ENCODE assay signal across 17 cellular contexts in the genomic region with DNA sequence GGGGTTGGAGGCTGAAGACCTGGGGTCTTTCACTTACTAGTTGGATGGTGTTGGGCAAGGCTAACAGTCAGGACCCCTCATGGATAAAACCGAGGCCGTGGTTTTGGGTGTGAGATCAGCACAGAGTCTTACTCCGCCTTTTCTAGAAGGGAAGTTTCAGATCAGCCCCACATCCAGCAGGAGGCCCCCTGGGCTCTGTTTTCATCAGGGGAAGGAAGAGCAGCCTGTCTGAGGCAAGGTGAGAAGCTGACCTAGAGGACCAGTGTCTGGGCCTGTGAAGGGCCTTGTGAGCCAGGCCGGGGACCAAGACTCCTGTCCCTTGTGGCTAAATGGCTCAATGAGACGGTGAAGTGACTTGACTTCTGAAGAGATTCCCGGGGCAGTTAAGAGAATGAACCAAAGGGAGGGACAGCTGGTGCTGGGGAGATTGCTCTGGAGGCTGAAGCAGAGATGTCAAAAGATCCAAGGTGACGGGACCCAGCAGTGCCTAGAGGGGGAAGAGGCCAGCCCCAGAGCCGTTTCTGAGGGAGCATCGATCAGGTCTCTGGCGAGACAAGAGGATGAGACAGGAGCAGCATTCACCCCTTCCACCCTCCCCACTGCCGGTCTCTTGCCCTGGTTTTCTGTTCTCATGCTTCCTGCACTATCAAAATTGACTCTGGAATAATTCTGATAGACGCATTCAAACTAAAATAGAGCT. TPM values are rescaled to one million over a fixed set of nuclear protein-coding genes. Genes with fewer than 3 reads are reported as not detected.
A peak's percentile ranks its signal among the peaks of the same experiment; 100 is the strongest.
DNase-seq lines count a peak whose midpoint lies in the region; ATAC-seq and TF ChIP-seq lines count a peak whose summit lies in the region.
"Had no signal": no experiment of that assay in that cellular context is flagged by ENCODE, and none has a peak within 500 bp of the region (broad histone marks: within the 10 kb centered on the region; RNA-seq: fewer than 3 reads in every experiment).

No MANE protein-coding gene starts in this region.

- peak; percentile 12 for DNase-seq in D341Med (ENCODE audit: low spot score)
- no peak for DNase-seq in WTC11 (ENCODE audit: low spot score)
- DNase-seq in glutamatergic neuron, result no peak
- DNase-seq in osteoblast (ENCODE audit: insufficient read length, low spot score, missing footprints), result peak; percentile 55
- no peak for DNase-seq in AG20443 (ENCODE audit: low spot score)
- DNase-seq in dermis blood vessel endothelial cell, result no peak
- DNase-seq in AG08395 (ENCODE audit: low spot score), result no peak
- DNase-seq: CD4-positive, alpha-beta memory T cell; GF-D8; KBM-7; NCI-H1048; NCI-H226; NCI-H526 treated with DMSO at 0.1 percent for 48 hours; NK-92 treated with Interleukin-12 subunit alpha and Interleukin-12 subunit beta, amount 100 ng/mL, for 24 hours had no signal

- H3K4me3 ChIP-seq in osteoblast (ENCODE audit: insufficient read depth, low read length), result no peak overlapping the region

- H4K20me1 ChIP-seq in osteoblast (ENCODE audit: insufficient read depth, low read length), result peaks cover 16% of the 10 kb centered on the region

- POLR2A ChIA-PET in WTC11 (lab: Charles Lee), result interaction anchor here (1.3 kb wide), 1 partner anchor 9 kb away, joined by 3 read pairs; no protein-coding TSS in a partner anchor

- CTCF ChIA-PET in WTC11 (lab: Charles Lee), result no interaction called here

- H3K27ac Mint-ChIP-seq in WTC11 (peak overlapping the region; percentile 66), glutamatergic neuron (ENCODE audit: unreplicated experiment) (peak overlapping the region; percentile 74)

- H3K4me1 Mint-ChIP-seq in WTC11 (peaks cover 7% of the 10 kb centered on the region), glutamatergic neuron (ENCODE audit: low read depth, unreplicated experiment) (peaks cover 32% of the 10 kb centered on the region)

- no peak overlapping the region for H3K4me2 ChIP-seq in osteoblast (ENCODE audit: insufficient read depth, low read length)

- H3K27ac ChIP-seq in osteoblast (ENCODE audit: low read depth, low read length), result no peak overlapping the region
- H3K27ac ChIP-seq: HL-60, RWPE1 had no signal

- H3K9me3 Mint-ChIP-seq in WTC11 (no peaks in the 10 kb centered on the region), glutamatergic neuron (ENCODE audit: unreplicated experiment) (peaks cover 6% of the 10 kb centered on the region)
- H3K9me3 Mint-ChIP-seq: CD4-positive, alpha-beta memory T cell had no signal

- peaks cover 4% of the 10 kb centered on the region for H3K4me1 ChIP-seq in osteoblast (ENCODE audit: insufficient read depth, low read length)

- no peaks in the 10 kb centered on the region for H3K9me3 ChIP-seq in osteoblast (ENCODE audit: low read depth, low read length)

- no peaks in the 10 kb centered on the region for H3K79me2 ChIP-seq in osteoblast (ENCODE audit: insufficient read depth, low read length)

- H3K36me3 Mint-ChIP-seq in WTC11 (peaks cover 34% of the 10 kb centered on the region), glutamatergic neuron (ENCODE audit: unreplicated experiment) (no peaks in the 10 kb centered on the region)
- H3K36me3 Mint-ChIP-seq: CD4-positive, alpha-beta memory T cell had no signal

- no peaks in the 10 kb centered on the region for H3K27me3 Mint-ChIP-seq in WTC11 (ENCODE audit: low read depth)
- peaks cover 16% of the 10 kb centered on the region for H3K27me3 Mint-ChIP-seq in glutamatergic neuron (ENCODE audit: unreplicated experiment)

- H3K27me3 ChIP-seq in osteoblast (ENCODE audit: insufficient read depth, low read length), result no peaks in the 10 kb centered on the region

- TF ChIP-seq CTCF in WTC11 (IDR thresholded peaks at IDR 0.05), result no peak
- no peak for TF ChIP-seq CTCF in glutamatergic neuron (IDR thresholded peaks at IDR 0.05; ENCODE audit: partially characterized antibody, unreplicated experiment)
- TF ChIP-seq CTCF in osteoblast (IDR thresholded peaks at IDR 0.05; ENCODE audit: extremely low read depth, low read depth, low read length), result no peak

- no peak overlapping the region for H3K4me3 Mint-ChIP-seq in WTC11
- peak overlapping the region; percentile 19 for H3K4me3 Mint-ChIP-seq in glutamatergic neuron (ENCODE audit: unreplicated experiment)
- H3K4me3 Mint-ChIP-seq: CD4-positive, alpha-beta memory T cell had no signal

- H3K36me3 ChIP-seq in osteoblast (ENCODE audit: insufficient read depth, low read length), result peaks cover 48% of the 10 kb centered on the region

- ATAC-seq in WTC11 (no peak), SK-N-SH treated with all-trans-retinoic acid at 6 μM for 48 hours (no peak)

- H2AFZ ChIP-seq in osteoblast (ENCODE audit: low read length), result no peak overlapping the region

TF ChIP-seq in WTC11, 78 proteins besides CTCF, POLR2A, EP300 and RAD21 (continues in another document):
- TF ChIP-seq NR2C2 (CRISPR knock-in tag; IDR thresholded peaks at IDR 0.05), result no peak
- TF ChIP-seq, protein P1, sequence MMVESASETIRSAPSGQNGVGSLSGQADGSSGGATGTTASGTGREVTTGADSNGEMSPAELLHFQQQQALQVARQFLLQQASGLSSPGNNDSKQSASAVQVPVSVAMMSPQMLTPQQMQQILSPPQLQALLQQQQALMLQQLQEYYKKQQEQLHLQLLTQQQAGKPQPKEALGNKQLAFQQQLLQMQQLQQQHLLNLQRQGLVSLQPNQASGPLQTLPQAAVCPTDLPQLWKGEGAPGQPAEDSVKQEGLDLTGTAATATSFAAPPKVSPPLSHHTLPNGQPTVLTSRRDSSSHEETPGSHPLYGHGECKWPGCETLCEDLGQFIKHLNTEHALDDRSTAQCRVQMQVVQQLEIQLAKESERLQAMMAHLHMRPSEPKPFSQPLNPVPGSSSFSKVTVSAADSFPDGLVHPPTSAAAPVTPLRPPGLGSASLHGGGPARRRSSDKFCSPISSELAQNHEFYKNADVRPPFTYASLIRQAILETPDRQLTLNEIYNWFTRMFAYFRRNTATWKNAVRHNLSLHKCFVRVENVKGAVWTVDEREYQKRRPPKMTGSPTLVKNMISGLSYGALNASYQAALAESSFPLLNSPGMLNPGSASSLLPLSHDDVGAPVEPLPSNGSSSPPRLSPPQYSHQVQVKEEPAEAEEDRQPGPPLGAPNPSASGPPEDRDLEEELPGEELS (CRISPR knock-in tag; IDR thresholded peaks at IDR 0.05), result no peak
- TF ChIP-seq, protein P2, sequence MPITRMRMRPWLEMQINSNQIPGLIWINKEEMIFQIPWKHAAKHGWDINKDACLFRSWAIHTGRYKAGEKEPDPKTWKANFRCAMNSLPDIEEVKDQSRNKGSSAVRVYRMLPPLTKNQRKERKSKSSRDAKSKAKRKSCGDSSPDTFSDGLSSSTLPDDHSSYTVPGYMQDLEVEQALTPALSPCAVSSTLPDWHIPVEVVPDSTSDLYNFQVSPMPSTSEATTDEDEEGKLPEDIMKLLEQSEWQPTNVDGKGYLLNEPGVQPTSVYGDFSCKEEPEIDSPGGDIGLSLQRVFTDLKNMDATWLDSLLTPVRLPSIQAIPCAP (CRISPR knock-in tag; IDR thresholded peaks at IDR 0.05), result no peak
- no peak for TF ChIP-seq HMGA2 (CRISPR knock-in tag; IDR thresholded peaks at IDR 0.05)
- TF ChIP-seq SP1 (CRISPR knock-in tag; conservative IDR thresholded peaks at IDR 0.05), result no peak

TF ChIP-seq in SK-N-SH treated with all-trans-retinoic acid at 6 μM for 48 hours, 23 proteins besides CTCF, POLR2A, EP300 and RAD21:
- TF ChIP-seq, protein P3, sequence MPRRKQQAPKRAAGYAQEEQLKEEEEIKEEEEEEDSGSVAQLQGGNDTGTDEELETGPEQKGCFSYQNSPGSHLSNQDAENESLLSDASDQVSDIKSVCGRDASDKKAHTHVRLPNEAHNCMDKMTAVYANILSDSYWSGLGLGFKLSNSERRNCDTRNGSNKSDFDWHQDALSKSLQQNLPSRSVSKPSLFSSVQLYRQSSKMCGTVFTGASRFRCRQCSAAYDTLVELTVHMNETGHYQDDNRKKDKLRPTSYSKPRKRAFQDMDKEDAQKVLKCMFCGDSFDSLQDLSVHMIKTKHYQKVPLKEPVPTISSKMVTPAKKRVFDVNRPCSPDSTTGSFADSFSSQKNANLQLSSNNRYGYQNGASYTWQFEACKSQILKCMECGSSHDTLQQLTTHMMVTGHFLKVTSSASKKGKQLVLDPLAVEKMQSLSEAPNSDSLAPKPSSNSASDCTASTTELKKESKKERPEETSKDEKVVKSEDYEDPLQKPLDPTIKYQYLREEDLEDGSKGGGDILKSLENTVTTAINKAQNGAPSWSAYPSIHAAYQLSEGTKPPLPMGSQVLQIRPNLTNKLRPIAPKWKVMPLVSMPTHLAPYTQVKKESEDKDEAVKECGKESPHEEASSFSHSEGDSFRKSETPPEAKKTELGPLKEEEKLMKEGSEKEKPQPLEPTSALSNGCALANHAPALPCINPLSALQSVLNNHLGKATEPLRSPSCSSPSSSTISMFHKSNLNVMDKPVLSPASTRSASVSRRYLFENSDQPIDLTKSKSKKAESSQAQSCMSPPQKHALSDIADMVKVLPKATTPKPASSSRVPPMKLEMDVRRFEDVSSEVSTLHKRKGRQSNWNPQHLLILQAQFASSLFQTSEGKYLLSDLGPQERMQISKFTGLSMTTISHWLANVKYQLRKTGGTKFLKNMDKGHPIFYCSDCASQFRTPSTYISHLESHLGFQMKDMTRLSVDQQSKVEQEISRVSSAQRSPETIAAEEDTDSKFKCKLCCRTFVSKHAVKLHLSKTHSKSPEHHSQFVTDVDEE (CRISPR knock-in tag; IDR thresholded peaks at IDR 0.05), result no peak
- TF ChIP-seq TCF4 (CRISPR knock-in tag; IDR thresholded peaks at IDR 0.05; ENCODE audit: borderline replicate concordance) (no peak), GLIS3 (CRISPR knock-in tag; IDR thresholded peaks at IDR 0.05) (no peak), SNAI2 (CRISPR knock-in tag; IDR thresholded peaks at IDR 0.05) (no peak), TOX (CRISPR knock-in tag; IDR thresholded peaks at IDR 0.05; ENCODE audit: borderline replicate concordance) (no peak)
- TF ChIP-seq, protein P4, sequence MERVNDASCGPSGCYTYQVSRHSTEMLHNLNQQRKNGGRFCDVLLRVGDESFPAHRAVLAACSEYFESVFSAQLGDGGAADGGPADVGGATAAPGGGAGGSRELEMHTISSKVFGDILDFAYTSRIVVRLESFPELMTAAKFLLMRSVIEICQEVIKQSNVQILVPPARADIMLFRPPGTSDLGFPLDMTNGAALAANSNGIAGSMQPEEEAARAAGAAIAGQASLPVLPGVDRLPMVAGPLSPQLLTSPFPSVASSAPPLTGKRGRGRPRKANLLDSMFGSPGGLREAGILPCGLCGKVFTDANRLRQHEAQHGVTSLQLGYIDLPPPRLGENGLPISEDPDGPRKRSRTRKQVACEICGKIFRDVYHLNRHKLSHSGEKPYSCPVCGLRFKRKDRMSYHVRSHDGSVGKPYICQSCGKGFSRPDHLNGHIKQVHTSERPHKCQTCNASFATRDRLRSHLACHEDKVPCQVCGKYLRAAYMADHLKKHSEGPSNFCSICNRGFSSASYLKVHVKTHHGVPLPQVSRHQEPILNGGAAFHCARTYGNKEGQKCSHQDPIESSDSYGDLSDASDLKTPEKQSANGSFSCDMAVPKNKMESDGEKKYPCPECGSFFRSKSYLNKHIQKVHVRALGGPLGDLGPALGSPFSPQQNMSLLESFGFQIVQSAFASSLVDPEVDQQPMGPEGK (CRISPR knock-in tag; IDR thresholded peaks at IDR 0.05; ENCODE audit: borderline replicate concordance), result no peak

RNA-seq across cellular contexts. Expression of a gene that starts 40.1 kb away (rescaled TPM):
- total RNA-seq in WTC11 (2021) (21.8 to 27.6 TPM (median 23.9 TPM) in 3 replicates), glutamatergic neuron (ENCODE audit: unreplicated experiment) (142 TPM), osteoblast (12.1 and 13.0 TPM in 2 replicates), dermis blood vessel endothelial cell (70.8 and 125 TPM in 2 replicates)

Comparison
In these comparisons a context has a peak if more than half of its experiments do, and no peak if none do; other contexts are left out.
1. DNase-seq: peak in D341Med (single experiment) and osteoblast (single experiment); none in WTC11 (single experiment), glutamatergic neuron (single experiment), AG20443 (single experiment), dermis blood vessel endothelial cell (single experiment) and AG08395 (single experiment).